ENCODE assay signal across 1 cellular context in the genomic region with DNA sequence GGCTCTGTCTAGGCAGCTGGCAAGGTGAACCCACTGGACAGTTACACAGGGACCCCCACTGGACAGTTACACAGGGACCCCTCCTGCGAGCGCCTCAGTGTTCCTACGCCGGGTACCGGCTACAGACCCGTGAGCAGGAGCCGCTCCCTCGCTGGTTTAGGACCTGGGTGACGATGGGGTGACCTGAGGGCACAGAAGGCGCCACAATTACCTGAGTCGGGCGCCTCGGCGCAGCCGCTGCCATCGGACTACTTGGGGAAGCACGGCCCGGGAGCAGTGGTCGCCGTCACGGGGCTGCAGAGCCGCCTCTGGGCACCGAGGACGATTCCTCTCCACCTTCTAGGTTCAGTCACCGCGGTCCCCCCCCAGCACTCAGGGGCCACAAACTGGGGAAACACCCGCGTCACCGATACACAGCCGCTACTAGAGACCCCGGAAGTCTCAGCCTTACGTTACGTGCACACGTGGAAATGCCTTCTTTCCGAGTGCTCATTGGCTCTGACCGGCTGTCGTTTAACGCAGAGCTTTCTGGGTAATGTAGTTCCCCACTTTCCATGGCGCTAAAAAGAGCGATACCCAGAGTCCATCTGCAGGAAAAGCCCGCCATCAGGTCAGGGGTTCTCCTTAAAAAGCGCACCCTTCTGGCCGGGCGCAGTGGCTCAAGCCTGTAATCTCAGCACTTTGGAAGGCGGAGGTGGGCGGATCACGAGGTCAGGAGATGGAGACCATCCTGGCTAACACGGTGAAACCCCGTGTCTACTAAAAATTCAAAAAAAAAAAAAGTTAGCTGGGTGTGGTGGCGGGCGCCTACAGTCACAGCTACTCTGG.
A peak's percentile ranks its signal among the peaks of the same experiment; 100 is the strongest.
TF ChIP-seq lines count a peak whose summit lies in the region.

A gene (minus strand): TSS at position 425 of the 828 bp plus-strand sequence. CDS start 181 bp downstream, at position 244.

TF ChIP-seq in H1, 55 proteins besides CTCF, POLR2A, EP300 and RAD21:
- TF ChIP-seq EGR1 (IDR thresholded peaks at IDR 0.05; ENCODE audit: borderline replicate concordance, low read depth, low read length) (peak; percentile 21; the same call in 1 of the 2 replicates), GABPA (IDR thresholded peaks at IDR 0.05; ENCODE audit: borderline replicate concordance, insufficient read depth, low read length) (peak; percentile 62; the same call in 1 of the 2 replicates), KDM4A (IDR thresholded peaks at IDR 0.05; ENCODE audit: low read depth, low read length, severe bottlenecking) (peak; percentile 40), SP2 (IDR thresholded peaks at IDR 0.05; ENCODE audit: low read length) (peak; percentile 7; the same call in 1 of the 2 replicates), SAP30 (IDR thresholded peaks at IDR 0.05; ENCODE audit: insufficient read depth, insufficient replicate concordance, low read length) (peak; percentile 19), KDM5A (IDR thresholded peaks at IDR 0.05; ENCODE audit: low read length) (0 out of 2 replicates have a peak, but pooled peaks have one; percentile 18), HDAC2 (IDR thresholded peaks at IDR 0.05; ENCODE audit: borderline replicate concordance in 1 of 2, low read depth in 2 of 2, low read length in 2 of 2) (peak in 1 of 2 experiments; percentile 52; a peak in 1 of 4 replicates), POLR2AphosphoS5 (IDR thresholded peaks at IDR 0.05; ENCODE audit: low read depth, low read length) (peak; percentile 84), TBP (IDR thresholded peaks at IDR 0.05; ENCODE audit: low read depth, low read length) (peak; percentile 38; the same call in 1 of the 2 replicates), SP1 (IDR thresholded peaks at IDR 0.05; ENCODE audit: low read depth, low read length) (peak; percentile 89), ASH2L (IDR thresholded peaks at IDR 0.05; ENCODE audit: low read length) (peak; percentile 25), CREB1 (IDR thresholded peaks at IDR 0.05) (peak; percentile 75), SIN3A (conservative IDR thresholded peaks at IDR 0.05 in 1 of 2, IDR thresholded peaks at IDR 0.05 in 1 of 2; ENCODE audit: low read depth in 1 of 2, low read length in 2 of 2) (peak; percentile 49 to 65; a peak in 1 of 4 replicates), PHF8 (conservative IDR thresholded peaks at IDR 0.05; ENCODE audit: low read depth, low read length) (peak; percentile 56; the same call in 1 of the 2 replicates), YY1 (IDR thresholded peaks at IDR 0.05; ENCODE audit: low read depth, low read length) (peak; percentile 87), SIX5 (IDR thresholded peaks at IDR 0.05; ENCODE audit: low read depth, low read length) (peak; percentile 89)
- TF ChIP-seq, protein P1, sequence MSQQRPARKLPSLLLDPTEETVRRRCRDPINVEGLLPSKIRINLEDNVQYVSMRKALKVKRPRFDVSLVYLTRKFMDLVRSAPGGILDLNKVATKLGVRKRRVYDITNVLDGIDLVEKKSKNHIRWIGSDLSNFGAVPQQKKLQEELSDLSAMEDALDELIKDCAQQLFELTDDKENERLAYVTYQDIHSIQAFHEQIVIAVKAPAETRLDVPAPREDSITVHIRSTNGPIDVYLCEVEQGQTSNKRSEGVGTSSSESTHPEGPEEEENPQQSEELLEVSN (IDR thresholded peaks at IDR 0.05), result peak; percentile 45; the same call in 1 of the 2 replicates
TF ChIP-seq in H1: peak in this region for 17; not testable (repeated sequence) for 38.
